13 cellular contexts compared by ENCODE assay signal in genomic region chr1:8590696-8591351, GRCh38.
DNase-seq lines count a peak whose midpoint lies in the region; ATAC-seq and TF ChIP-seq lines count a peak whose summit lies in the region.
"Had no signal": no experiment of that assay in that cellular context is flagged by ENCODE, and none has a peak within 500 bp of the region (broad histone marks: within the 10 kb centered on the region; RNA-seq: fewer than 3 reads in every experiment).

No MANE protein-coding gene starts in this region.

- peak overlapping the region; percentile 2 for H3K27ac Mint-ChIP-seq in activated naive CD8-positive, alpha-beta T cell treated with anti-CD3 and anti-CD28 coated beads for 36 hours
- H3K27ac Mint-ChIP-seq: CD8-positive, alpha-beta T cell had no signal

- H3K27ac ChIP-seq in HEK293 (ENCODE audit: extremely low read depth, low read depth, low read length) = no peak overlapping the region
- no peak overlapping the region for H3K27ac ChIP-seq in right cardiac atrium (ENCODE audit: low read length)
- H3K27ac ChIP-seq: body of pancreas, right lobe of liver had no signal

- H3K4me3 Mint-ChIP-seq in activated naive CD8-positive, alpha-beta T cell treated with anti-CD3 and anti-CD28 coated beads for 36 hours = no peak overlapping the region
- H3K4me3 Mint-ChIP-seq: CD8-positive, alpha-beta T cell had no signal

- intact Hi-C loops in right cardiac atrium (cut with DNase I) (no loop called here), sciatic nerve (cut with DNase I) (no loop called here)

- H3K9me3 Mint-ChIP-seq in activated naive CD8-positive, alpha-beta T cell treated with anti-CD3 and anti-CD28 coated beads for 36 hours = peaks cover 3% of the 10 kb centered on the region
- H3K9me3 Mint-ChIP-seq: CD8-positive, alpha-beta T cell had no signal

- H3K4me3 ChIP-seq in HEK293 (ENCODE audit: low read depth, low read length) (no peak overlapping the region), right cardiac atrium (ENCODE audit: low read length) (no peak overlapping the region)
- H3K4me3 ChIP-seq: body of pancreas, HAP-1, right lobe of liver had no signal

- TF ChIP-seq CTCF in HEK293 (tag by site-specific recombination; IDR thresholded peaks at IDR 0.05) = no peak

- H3K9me3 ChIP-seq in HEK293 (ENCODE audit: control insufficient read depth, insufficient read depth, low read depth, low read length) (no peaks in the 10 kb centered on the region), right cardiac atrium (ENCODE audit: control insufficient read depth, low read length) (no peaks in the 10 kb centered on the region)
- H3K9me3 ChIP-seq: body of pancreas, HAP-1, right lobe of liver had no signal

- H3K36me3 ChIP-seq in HEK293 (ENCODE audit: control insufficient read depth in 2 of 2, insufficient read depth in 1 of 2, low read length in 2 of 2) = no peaks in the 10 kb centered on the region
- H3K36me3 ChIP-seq: HAP-1, right lobe of liver had no signal

- H3K27me3 Mint-ChIP-seq in activated naive CD8-positive, alpha-beta T cell treated with anti-CD3 and anti-CD28 coated beads for 36 hours = no peaks in the 10 kb centered on the region

- ATAC-seq in right cardiac atrium (peak; percentile 45 to 59), sciatic nerve (peak; percentile 69), GM19395 (IDR thresholded peaks at IDR 0.05; ENCODE audit: unreplicated experiment) (no peak), HG03469 (IDR thresholded peaks at IDR 0.05; ENCODE audit: unreplicated experiment) (no peak)
- ATAC-seq: body of pancreas; CD8-positive, alpha-beta T cell had no signal

- 53% methylated on average over 8 of the region's 8 CpGs for WGBS in right cardiac atrium

- no peak for DNase-seq in activated naive CD8-positive, alpha-beta T cell treated with anti-CD3 and anti-CD28 coated beads for 36 hours
- no peak for DNase-seq in right cardiac atrium
- DNase-seq in sciatic nerve (ENCODE audit: low spot score) = no peak
- DNase-seq in islet precursor cell = no peak
- DNase-seq: body of pancreas; CD8-positive, alpha-beta T cell; NCI-H1092 treated with DMSO at 0.1 percent for 48 hours; NCI-H524; right lobe of liver had no signal

- H3K4me1 ChIP-seq in HEK293 (ENCODE audit: control insufficient read depth, insufficient read depth, low read length) (peaks cover 10% of the 10 kb centered on the region; the same call in 1 of the 2 replicates), right cardiac atrium (ENCODE audit: control insufficient read depth, insufficient read depth, low read length) (peaks cover 2% of the 10 kb centered on the region)

- no peaks in the 10 kb centered on the region for H3K27me3 ChIP-seq in right cardiac atrium (ENCODE audit: control insufficient read depth, insufficient read depth)
- H3K27me3 ChIP-seq: body of pancreas, right lobe of liver had no signal

- CTCF ChIA-PET in HEK293 (lab: Yijun Ruan, JAX) = no interaction called here

- H3K4me1 Mint-ChIP-seq in activated naive CD8-positive, alpha-beta T cell treated with anti-CD3 and anti-CD28 coated beads for 36 hours = peaks cover 33% of the 10 kb centered on the region

- H3K36me3 Mint-ChIP-seq in activated naive CD8-positive, alpha-beta T cell treated with anti-CD3 and anti-CD28 coated beads for 36 hours = peaks cover 24% of the 10 kb centered on the region
- H3K36me3 Mint-ChIP-seq: CD8-positive, alpha-beta T cell had no signal

- POLR2A ChIA-PET in HEK293 (lab: Yijun Ruan, JAX) = interaction anchor here (1.3 kb wide), 1 partner anchor 16 kb away, joined by 3 read pairs; no protein-coding TSS in a partner anchor

TF ChIP-seq in HEK293, 187 proteins besides CTCF, POLR2A, EP300 and RAD21:
- TF ChIP-seq GLI2 (tag by site-specific recombination; IDR thresholded peaks at IDR 0.05; ENCODE audit: borderline replicate concordance, low read depth) = no peak
- TF ChIP-seq ZNF138 (tag by site-specific recombination; IDR thresholded peaks at IDR 0.05; ENCODE audit: borderline replicate concordance) = no peak
- TF ChIP-seq ZNF24 (tag by site-specific recombination; IDR thresholded peaks at IDR 0.05) = no peak
- peak; percentile 40; the same call in 1 of the 2 replicates for TF ChIP-seq PRDM4 (tag by site-specific recombination; IDR thresholded peaks at IDR 0.05)

Comparison
In these comparisons a context has a peak if more than half of its experiments do, and no peak if none do; other contexts are left out.
1. ATAC-seq: peak in right cardiac atrium (2 of 2) and sciatic nerve (single experiment); none in GM19395 (single experiment) and HG03469 (single experiment).